ENCODE assay signal across 9 cellular contexts in genomic region chr1:116763787-116764465, GRCh38. TPM values are rescaled to one million over a fixed set of nuclear protein-coding genes. Genes with fewer than 3 reads are reported as not detected.
DNase-seq lines count a peak whose midpoint lies in the region; ATAC-seq, FAIRE-seq and TF ChIP-seq lines count a peak whose summit lies in the region.
"Had no signal": no experiment of that assay in that cellular context is flagged by ENCODE, and none has a peak within 500 bp of the region (broad histone marks: within the 10 kb centered on the region; RNA-seq: fewer than 3 reads in every experiment).

No MANE protein-coding gene starts in this region.

- peaks cover 7% of the 10 kb centered on the region for H3K9me3 Mint-ChIP-seq in astrocyte (ENCODE audit: unreplicated experiment)

- DNase-seq in DMS153 treated with DMSO at 0.1 percent for 48 hours (lab: John Stamatoyannopoulos, UW; ENCODE audit: unreplicated experiment) (peak; percentile 10), DMS153 (lab: John Stamatoyannopoulos, UW) (no peak), NCI-H774 (lab: John Stamatoyannopoulos, UW) (peak; percentile 24), astrocyte (ENCODE audit: low read depth) (no peak), lung microvascular endothelial cell (ENCODE audit: low read depth in 2 of 2) (peak; percentile 18 to 30)

- peaks cover 5% of the 10 kb centered on the region for H3K27me3 Mint-ChIP-seq in astrocyte (ENCODE audit: low read depth, unreplicated experiment)

- FAIRE-seq in astrocyte (lab: Jason Lieb, UNC) = no peak

- no peak overlapping the region for H3K4me2 ChIP-seq in astrocyte (ENCODE audit: low read length)

- ATAC-seq in GM18511 (IDR thresholded peaks at IDR 0.05; ENCODE audit: unreplicated experiment) (no peak), HG03342 (IDR thresholded peaks at IDR 0.05; ENCODE audit: unreplicated experiment) (no peak), HG03045 (IDR thresholded peaks at IDR 0.05; ENCODE audit: unreplicated experiment) (no peak)

- no peaks in the 10 kb centered on the region for H3K9me3 ChIP-seq in astrocyte (ENCODE audit: insufficient read depth, low read depth, low read length)

- no peak overlapping the region for H3K27ac Mint-ChIP-seq in astrocyte (ENCODE audit: unreplicated experiment)

- no peaks in the 10 kb centered on the region for H3K4me1 ChIP-seq in astrocyte (ENCODE audit: insufficient read depth, low read length)

- H4K20me1 ChIP-seq in astrocyte (ENCODE audit: insufficient read depth, low read length) = no peaks in the 10 kb centered on the region

- H3K79me2 ChIP-seq in astrocyte (ENCODE audit: insufficient read depth, low read length) = no peaks in the 10 kb centered on the region

- H3K27me3 ChIP-seq in astrocyte (ENCODE audit: insufficient read depth, low read length) = peaks cover 5% of the 10 kb centered on the region

- no peak overlapping the region for H3K4me3 Mint-ChIP-seq in astrocyte (ENCODE audit: unreplicated experiment)

- TF ChIP-seq CTCF in astrocyte (IDR thresholded peaks at IDR 0.05; ENCODE audit: insufficient read depth, low read depth, low read length) = peak; percentile 35

- H3K4me1 Mint-ChIP-seq in astrocyte (ENCODE audit: low read depth, unreplicated experiment) = peaks cover 9% of the 10 kb centered on the region

- no peaks in the 10 kb centered on the region for H3K36me3 ChIP-seq in astrocyte (ENCODE audit: insufficient read depth, low read length)

- H2AFZ ChIP-seq in astrocyte (ENCODE audit: low read depth, low read length) = no peak overlapping the region

- peaks cover 2% of the 10 kb centered on the region for H3K36me3 Mint-ChIP-seq in astrocyte (ENCODE audit: low read depth, unreplicated experiment)

- H3K4me3 ChIP-seq in astrocyte (ENCODE audit: insufficient read depth, low read depth, low read length) = no peak overlapping the region

- no peak overlapping the region for H3K27ac ChIP-seq in astrocyte (ENCODE audit: low read depth, low read length)
- H3K27ac ChIP-seq: VCaP had no signal

- H3K9ac ChIP-seq in astrocyte (ENCODE audit: low read length) = no peak overlapping the region

RNA-seq across cellular contexts. Expression of gene CD2, which starts 9.7 kb away (rescaled TPM):
- total RNA-seq in astrocyte = 0.14 TPM in 1 of 2 replicates, not detected in the other
- total RNA-seq in lung microvascular endothelial cell = not detected in 2 replicates

Comparison
In these comparisons a context has a peak if more than half of its experiments do, and no peak if none do; other contexts are left out.
1. DNase-seq: peak in DMS153 treated with DMSO at 0.1 percent for 48 hours (single experiment), NCI-H774 (single experiment) and lung microvascular endothelial cell (2 of 2); none in DMS153 (single experiment) and astrocyte (single experiment).